ENCODE assay signal across 8 cellular contexts in genomic region chr1:75785964-75786853, GRCh38. TPM values are rescaled to one million over a fixed set of nuclear protein-coding genes. Genes with fewer than 3 reads are reported as not detected.
DNase-seq lines count a peak whose midpoint lies in the region; ATAC-seq and TF ChIP-seq lines count a peak whose summit lies in the region.

Gene RABGGTB (plus strand): TSS chr1:75786256. CDS start chr1:75786272, 16 bp downstream.

- peaks cover 33% of the 10 kb centered on the region for H3K4me1 Mint-ChIP-seq in activated naive CD4-positive, alpha-beta T cell treated with anti-CD3 and anti-CD28 coated beads, Interleukin-2, amount 50 U/mL, for 24 hours

- H3K27ac ChIP-seq in suprapubic skin = peak within 1 kb of the TSS; percentile 88

- peak; percentile 66 for ATAC-seq in HG02588 (IDR thresholded peaks at IDR 0.05; ENCODE audit: unreplicated experiment)
- peak; percentile 96 for ATAC-seq in SK-N-SH treated with all-trans-retinoic acid at 6 μM for 48 hours

- TF ChIP-seq EP300 in suprapubic skin (IDR thresholded peaks at IDR 0.05) = no peak

- H3K27me3 Mint-ChIP-seq in activated naive CD4-positive, alpha-beta T cell treated with anti-CD3 and anti-CD28 coated beads, Interleukin-2, amount 50 U/mL, for 24 hours = no peaks in the 10 kb centered on the region

- peak; percentile 27 to 75 for TF ChIP-seq POLR2A in suprapubic skin (IDR thresholded peaks at IDR 0.05)

- H3K27me3 ChIP-seq in GM06990 (replicated peaks; ENCODE audit: control insufficient read depth, insufficient read depth, low read length) (no peaks in the 10 kb centered on the region), suprapubic skin (no peaks in the 10 kb centered on the region)

- DNase-seq in GM06990 (ENCODE audit: extremely low read depth, insufficient read length) (peak; percentile 97), NCI-H1092 (lab: John Stamatoyannopoulos, UW) (peak; percentile 89), globus pallidus (ENCODE audit: low spot score) (peak; percentile 94), nucleus accumbens (lab: John Stamatoyannopoulos, UW) (peak; percentile 48 to 96 (median 90)), suprapubic skin (ENCODE audit: low spot score in 2 of 2) (peak; percentile 93 to 96)

- H3K9me3 ChIP-seq in suprapubic skin = no peaks in the 10 kb centered on the region

- no peaks in the 10 kb centered on the region for H3K9me3 Mint-ChIP-seq in activated naive CD4-positive, alpha-beta T cell treated with anti-CD3 and anti-CD28 coated beads, Interleukin-2, amount 50 U/mL, for 24 hours

- peaks cover 4% of the 10 kb centered on the region; the same call in 1 of the 2 replicates for H3K36me3 ChIP-seq in GM06990 (ENCODE audit: control insufficient read depth, insufficient read depth, low read length)
- peaks cover 8% of the 10 kb centered on the region for H3K36me3 ChIP-seq in suprapubic skin

- H3K36me3 Mint-ChIP-seq in activated naive CD4-positive, alpha-beta T cell treated with anti-CD3 and anti-CD28 coated beads, Interleukin-2, amount 50 U/mL, for 24 hours = peaks cover 36% of the 10 kb centered on the region

- H3K4me3 ChIP-seq in GM06990 (replicated peaks; ENCODE audit: low read depth, low read length) (peak within 1 kb of the TSS; percentile 81), suprapubic skin (peak within 1 kb of the TSS; percentile 79)

- peak within 1 kb of the TSS; percentile 94 for H3K27ac Mint-ChIP-seq in activated naive CD4-positive, alpha-beta T cell treated with anti-CD3 and anti-CD28 coated beads, Interleukin-2, amount 50 U/mL, for 24 hours

- peak within 1 kb of the TSS; percentile 95 for H3K4me3 Mint-ChIP-seq in activated naive CD4-positive, alpha-beta T cell treated with anti-CD3 and anti-CD28 coated beads, Interleukin-2, amount 50 U/mL, for 24 hours

- WGBS in suprapubic skin = 3% methylated on average over 25 of the region's 28 CpGs

- TF ChIP-seq CTCF in GM06990 (IDR thresholded peaks at IDR 0.05; ENCODE audit: insufficient read depth, low read length, poor library complexity, severe bottlenecking) = no peak
- TF ChIP-seq CTCF in suprapubic skin (IDR thresholded peaks at IDR 0.05) = no peak

- peaks cover 51% of the 10 kb centered on the region for H3K4me1 ChIP-seq in suprapubic skin

TF ChIP-seq in SK-N-SH treated with all-trans-retinoic acid at 6 μM for 48 hours, 23 proteins besides CTCF, POLR2A, EP300 and RAD21:
- 0 out of 2 replicates have a peak, but pooled peaks have one; percentile 41 for TF ChIP-seq ESRRG (CRISPR knock-in tag; IDR thresholded peaks at IDR 0.05)
- TF ChIP-seq PATZ1 (CRISPR knock-in tag; IDR thresholded peaks at IDR 0.05; ENCODE audit: borderline replicate concordance) = no peak
- no peak for TF ChIP-seq ARNTL (CRISPR knock-in tag; IDR thresholded peaks at IDR 0.05; ENCODE audit: borderline replicate concordance, low read depth)
- TF ChIP-seq CSRNP3 (CRISPR knock-in tag; IDR thresholded peaks at IDR 0.05) = 0 out of 2 replicates have a peak, but pooled peaks have one; percentile 54
- no peak for TF ChIP-seq ISL1 (CRISPR knock-in tag; IDR thresholded peaks at IDR 0.05)
- 0 out of 2 replicates have a peak, but pooled peaks have one; percentile 16 for TF ChIP-seq ZNF70 (CRISPR knock-in tag; IDR thresholded peaks at IDR 0.05)
- TF ChIP-seq ZC3H10 (CRISPR knock-in tag; IDR thresholded peaks at IDR 0.05) = no peak
- no peak for TF ChIP-seq TSHZ2 (CRISPR knock-in tag; IDR thresholded peaks at IDR 0.05)
- no peak for TF ChIP-seq CREB5 (CRISPR knock-in tag; IDR thresholded peaks at IDR 0.05; ENCODE audit: low read depth)
- no peak for TF ChIP-seq TOX (CRISPR knock-in tag; IDR thresholded peaks at IDR 0.05; ENCODE audit: borderline replicate concordance)

RNA-seq across cellular contexts. Expression of gene RABGGTB, which starts in this region (rescaled TPM):
- 10 to 100 TPM; 40.1 to 92.1 (median 42.2) TPM for total RNA-seq in suprapubic skin

Comparison
In these comparisons a context has a peak if more than half of its experiments do, and no peak if none do; other contexts are left out.
1. Peak in every context shown above with its lines: DNase-seq, ATAC-seq, H3K4me3 ChIP-seq and H3K27ac ChIP-seq.